ENCODE assay signal across 12 cellular contexts in the genomic region with DNA sequence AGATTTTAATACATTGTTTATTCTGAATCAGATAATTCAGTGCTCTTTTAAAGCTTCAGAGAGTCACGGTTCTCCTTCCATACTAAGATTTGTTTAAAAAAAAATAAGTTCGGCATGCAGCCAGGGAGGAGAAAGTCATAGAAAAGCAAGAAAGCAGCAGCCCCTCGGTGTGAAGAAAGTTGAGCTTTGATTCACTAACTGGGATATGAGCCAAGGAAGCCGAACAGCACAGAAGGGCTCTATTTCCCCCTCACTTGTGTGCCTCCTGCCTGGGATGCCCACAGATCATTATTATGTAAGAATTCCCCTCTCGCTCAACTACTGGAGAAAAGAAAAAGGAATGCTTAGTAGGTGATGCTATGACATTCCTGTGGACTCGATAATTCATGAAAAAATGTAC.
DNase-seq lines count a peak whose midpoint lies in the region; ATAC-seq and TF ChIP-seq lines count a peak whose summit lies in the region.
"Had no signal": no experiment of that assay in that cellular context is flagged by ENCODE, and none has a peak within 500 bp of the region (broad histone marks: within the 10 kb centered on the region; RNA-seq: fewer than 3 reads in every experiment).

No MANE protein-coding gene starts in this region.

- no peak for TF ChIP-seq CTCF in AG09309 (IDR thresholded peaks at IDR 0.05; ENCODE audit: control insufficient read depth, insufficient read depth, low read depth, low read length, missing control alignments)
- TF ChIP-seq CTCF in coronary artery (IDR thresholded peaks at IDR 0.05) = no peak
- TF ChIP-seq CTCF in mesothelial cell of epicardium (IDR thresholded peaks at IDR 0.05; ENCODE audit: unreplicated experiment) = no peak

- H3K36me3 Mint-ChIP-seq in mesothelial cell of epicardium = peaks cover 58% of the 10 kb centered on the region
- H3K36me3 Mint-ChIP-seq in stimulated activated memory B cell treated with anti-CD40 and anti-IgM and Interleukin-4, amounts not matched to agents 10 μg/mL and 1 μg/mL and 100 μg/mL, for 72 hours = peaks cover 79% of the 10 kb centered on the region
- peaks cover 62% of the 10 kb centered on the region for H3K36me3 Mint-ChIP-seq in T-cell

- POLR2A ChIA-PET in T-cell (lab: Charles Lee) = no interaction called here

- H3K9me3 Mint-ChIP-seq in mesothelial cell of epicardium (peaks cover 14% of the 10 kb centered on the region), T-cell (no peaks in the 10 kb centered on the region)
- no peaks in the 10 kb centered on the region for H3K9me3 Mint-ChIP-seq in stimulated activated memory B cell treated with anti-CD40 and anti-IgM and Interleukin-4, amounts not matched to agents 10 μg/mL and 1 μg/mL and 100 μg/mL, for 72 hours
- H3K9me3 Mint-ChIP-seq: activated CD4-positive, alpha-beta T cell treated with anti-CD3 and anti-CD28 coated beads, Interleukin-2, amount 10 ng/mL, durations not matched to agents 24 days and 14 days; CD4-positive, CD25-positive, alpha-beta regulatory T cell had no signal

- CTCF ChIA-PET in T-cell (lab: Charles Lee) = no interaction called here

- no peak for ATAC-seq in stimulated activated memory B cell treated with anti-CD40 and anti-IgM and Interleukin-4, amounts not matched to agents 10 μg/mL and 1 μg/mL and 100 μg/mL, for 72 hours
- no peak for ATAC-seq in T-cell (replicated peaks in 1 of 4)

- peak overlapping the region; percentile 4 to 46 for H3K27ac ChIP-seq in coronary artery
- H3K27ac ChIP-seq: KMS-11 had no signal

- peak overlapping the region; percentile 74 for H3K27ac Mint-ChIP-seq in mesothelial cell of epicardium
- no peak overlapping the region for H3K27ac Mint-ChIP-seq in stimulated activated memory B cell treated with anti-CD40 and anti-IgM and Interleukin-4, amounts not matched to agents 10 μg/mL and 1 μg/mL and 100 μg/mL, for 72 hours
- peak overlapping the region in 1 of 2 donors; percentile 25 for H3K27ac Mint-ChIP-seq in T-cell
- H3K27ac Mint-ChIP-seq: activated CD4-positive, alpha-beta T cell treated with anti-CD3 and anti-CD28 coated beads, Interleukin-2, amount 10 ng/mL, durations not matched to agents 24 days and 14 days; CD4-positive, CD25-positive, alpha-beta regulatory T cell had no signal

- no peak overlapping the region for H3K4me3 ChIP-seq in AG09309 (ENCODE audit: control insufficient read depth, low read depth, low read length)
- H3K4me3 ChIP-seq in coronary artery = no peak overlapping the region

- peak; percentile 83 for DNase-seq in AG09309 (ENCODE audit: low read depth)
- DNase-seq in NCI-H446 (lab: John Stamatoyannopoulos, UW) = peak; percentile 30 to 66
- DNase-seq in coronary artery (ENCODE audit: low spot score) = no peak
- DNase-seq in mesothelial cell of epicardium (ENCODE audit: low spot score in 2 of 2, unreplicated experiment in 2 of 2) = no peak
- no peak for DNase-seq in activated CD4-positive, alpha-beta T cell treated with anti-CD3 and anti-CD28 coated beads for 4 hours
- no peak for DNase-seq in stimulated activated CD4-positive, alpha-beta T cell treated with anti-CD3 and anti-CD28 coated beads, Interleukin-4, amount 100 ng/mL, for 1 hour
- DNase-seq in T-cell = no peak
- DNase-seq: activated CD4-positive, alpha-beta T cell treated with anti-CD3 and anti-CD28 coated beads, Interleukin-2, amount 10 ng/mL, durations not matched to agents 24 days and 14 days; CD4-positive, CD25-positive, alpha-beta regulatory T cell; left cardiac atrium had no signal

- H3K4me1 Mint-ChIP-seq in mesothelial cell of epicardium (peaks cover 12% of the 10 kb centered on the region), T-cell (peaks cover 3 to 10% (median 7%) of the 10 kb centered on the region in 3 donors)
- H3K4me1 Mint-ChIP-seq in stimulated activated memory B cell treated with anti-CD40 and anti-IgM and Interleukin-4, amounts not matched to agents 10 μg/mL and 1 μg/mL and 100 μg/mL, for 72 hours = peaks cover 37% of the 10 kb centered on the region

- H3K27me3 Mint-ChIP-seq in mesothelial cell of epicardium (ENCODE audit: low read depth) = no peaks in the 10 kb centered on the region
- no peaks in the 10 kb centered on the region for H3K27me3 Mint-ChIP-seq in stimulated activated memory B cell treated with anti-CD40 and anti-IgM and Interleukin-4, amounts not matched to agents 10 μg/mL and 1 μg/mL and 100 μg/mL, for 72 hours
- no peaks in the 10 kb centered on the region for H3K27me3 Mint-ChIP-seq in T-cell
- H3K27me3 Mint-ChIP-seq: activated CD4-positive, alpha-beta T cell treated with anti-CD3 and anti-CD28 coated beads, Interleukin-2, amount 10 ng/mL, durations not matched to agents 24 days and 14 days; CD4-positive, CD25-positive, alpha-beta regulatory T cell had no signal

- H3K4me3 Mint-ChIP-seq in mesothelial cell of epicardium = no peak overlapping the region
- H3K4me3 Mint-ChIP-seq in stimulated activated memory B cell treated with anti-CD40 and anti-IgM and Interleukin-4, amounts not matched to agents 10 μg/mL and 1 μg/mL and 100 μg/mL, for 72 hours = no peak overlapping the region
- H3K4me3 Mint-ChIP-seq in T-cell = no peak overlapping the region
- H3K4me3 Mint-ChIP-seq: activated CD4-positive, alpha-beta T cell treated with anti-CD3 and anti-CD28 coated beads, Interleukin-2, amount 10 ng/mL, durations not matched to agents 24 days and 14 days; CD4-positive, CD25-positive, alpha-beta regulatory T cell had no signal

Comparison
In these comparisons a context has a peak if more than half of its experiments do, and no peak if none do; other contexts are left out.
1. DNase-seq: peak in AG09309 (single experiment) and NCI-H446 (2 of 2); none in coronary artery (single experiment), mesothelial cell of epicardium (0 of 2), activated CD4-positive, alpha-beta T cell treated with anti-CD3 and anti-CD28 coated beads for 4 hours (0 of 2), stimulated activated CD4-positive, alpha-beta T cell treated with anti-CD3 and anti-CD28 coated beads, Interleukin-4, amount 100 ng/mL, for 1 hour (single experiment) and T-cell (0 of 34).